8 cellular contexts compared by ENCODE assay signal in genomic region chr19:8161135-8161646, GRCh38. TPM values are rescaled to one million over a fixed set of nuclear protein-coding genes. Genes with fewer than 3 reads are reported as not detected.
DNase-seq lines count a peak whose midpoint lies in the region; ATAC-seq and TF ChIP-seq lines count a peak whose summit lies in the region.

No MANE protein-coding gene starts in this region.

- DNase-seq in stimulated activated CD4-positive, alpha-beta T cell treated with anti-CD3 and anti-CD28 coated beads, Interleukin-15, amount 100 ng/mL, for 48 hours (ENCODE audit: low read depth in 2 of 2): peak; percentile 28 to 35
- no peak for DNase-seq in stimulated activated CD4-positive, alpha-beta T cell treated with anti-CD3 and anti-CD28 coated beads, Interleukin-4, amount 100 ng/mL, for 1 hour
- DNase-seq in NCI-H2107 (lab: John Stamatoyannopoulos, UW) (peak; percentile 62), brain microvascular endothelial cell (peak; percentile 12), type B pancreatic cell (ENCODE audit: extremely low spot score, unreplicated experiment) (no peak)
- no peak for DNase-seq in activated effector memory CD4-positive, alpha-beta T cell treated with anti-CD3 and anti-CD28 coated beads, Interleukin-2, amount 50 U/mL, for 16 hours
- no peak for DNase-seq in activated effector memory CD4-positive, alpha-beta T cell treated with Interleukin-2 at 50 U/mL for 16 hours

- H3K27ac Mint-ChIP-seq in type B pancreatic cell: peak overlapping the region; percentile 41

- H3K36me3 Mint-ChIP-seq in type B pancreatic cell: no peaks in the 10 kb centered on the region

- no peak overlapping the region for H3K27ac ChIP-seq in brain microvascular endothelial cell

- ATAC-seq in GM18502 (IDR thresholded peaks at IDR 0.05; ENCODE audit: poor library complexity, unreplicated experiment): no peak

- no peak overlapping the region for H3K4me3 Mint-ChIP-seq in type B pancreatic cell

- in situ Hi-C loops in brain microvascular endothelial cell (cut with HindIII; ENCODE audit: low pct_ligation_motif_present, low sequenced_read_pairs): no loop called here

- H3K9me3 Mint-ChIP-seq in type B pancreatic cell: no peaks in the 10 kb centered on the region

- H3K27me3 Mint-ChIP-seq in type B pancreatic cell: peaks cover 3% of the 10 kb centered on the region

- peaks cover 19% of the 10 kb centered on the region for H3K4me1 Mint-ChIP-seq in type B pancreatic cell (ENCODE audit: unreplicated experiment)

- TF ChIP-seq CTCF in brain microvascular endothelial cell (IDR thresholded peaks at IDR 0.05; ENCODE audit: low read depth, low read length, missing control alignments) (no peak), type B pancreatic cell (conservative IDR thresholded peaks at IDR 0.05) (no peak)

- no peak overlapping the region for H3K4me3 ChIP-seq in brain microvascular endothelial cell (ENCODE audit: low read depth, low read length)

- no peaks in the 10 kb centered on the region for H3K27me3 ChIP-seq in brain microvascular endothelial cell (replicated peaks)

- H3K36me3 ChIP-seq in brain microvascular endothelial cell (replicated peaks): no peaks in the 10 kb centered on the region

RNA-seq across cellular contexts. Expression of gene FBN3, which starts 11.8 kb away (rescaled TPM):
- 18.0 and 63.7 TPM in 2 replicates for total RNA-seq in type B pancreatic cell (ENCODE audit: low replicate concordance)

RNA-seq across cellular contexts. Expression of gene CERS4, which starts 48.0 kb away (rescaled TPM):
- 52.8 and 56.3 TPM in 2 replicates for total RNA-seq in type B pancreatic cell (ENCODE audit: low replicate concordance)

Comparison
In these comparisons a context has a peak if more than half of its experiments do, and no peak if none do; other contexts are left out.
1. DNase-seq: peak in stimulated activated CD4-positive, alpha-beta T cell treated with anti-CD3 and anti-CD28 coated beads, Interleukin-15, amount 100 ng/mL, for 48 hours (2 of 2), NCI-H2107 (single experiment) and brain microvascular endothelial cell (single experiment); none in stimulated activated CD4-positive, alpha-beta T cell treated with anti-CD3 and anti-CD28 coated beads, Interleukin-4, amount 100 ng/mL, for 1 hour (single experiment), type B pancreatic cell (single experiment), activated effector memory CD4-positive, alpha-beta T cell treated with anti-CD3 and anti-CD28 coated beads, Interleukin-2, amount 50 U/mL, for 16 hours (single experiment) and activated effector memory CD4-positive, alpha-beta T cell treated with Interleukin-2 at 50 U/mL for 16 hours (single experiment).